In the genomic region with DNA sequence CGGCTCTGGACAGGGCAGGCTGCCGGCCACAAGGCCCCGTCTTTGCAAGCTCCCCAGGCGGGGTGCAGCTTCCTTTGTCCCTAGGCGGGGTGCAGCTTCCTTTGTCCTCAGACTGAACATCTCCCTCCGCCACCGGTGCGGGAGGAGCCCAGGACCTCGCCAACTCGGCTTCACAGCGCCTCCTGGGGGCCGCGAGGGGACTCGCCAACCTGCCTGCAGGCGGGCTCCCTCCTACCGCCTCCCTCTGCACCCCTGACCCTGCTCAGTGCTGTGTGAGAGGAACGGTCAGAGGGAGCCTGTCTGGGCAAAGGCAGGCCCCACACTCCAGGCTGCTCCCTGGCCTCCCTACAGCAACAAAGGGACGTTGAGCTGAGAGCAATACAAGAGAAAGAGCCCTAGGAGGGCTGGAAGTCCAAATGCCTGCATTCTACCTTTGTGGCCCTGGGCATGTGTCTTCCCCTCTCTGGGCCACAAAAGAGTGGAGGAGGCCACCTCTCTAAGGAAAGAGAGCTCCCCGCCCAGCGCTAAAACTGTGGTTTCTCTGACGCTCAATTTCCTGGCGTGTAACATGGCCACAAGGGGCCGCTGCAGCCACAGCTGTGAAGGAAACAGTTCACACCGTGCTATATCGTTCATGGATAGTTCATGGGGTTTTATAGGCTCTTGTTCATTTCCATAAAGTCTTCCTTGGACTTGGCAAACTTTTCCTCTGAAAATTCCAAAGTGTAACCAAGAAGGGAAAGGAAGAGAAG, we compare ENCODE assay signal across 1 cellular context.
A peak's percentile ranks its signal among the peaks of the same experiment; 100 is the strongest.
TF ChIP-seq lines count a peak whose summit lies in the region.

No MANE protein-coding gene starts in this region.

TF ChIP-seq in HepG2, 621 proteins besides CTCF, POLR2A, EP300 and RAD21 (continued from another document and continues in another):
- TF ChIP-seq ZFX (CRISPR knock-in tag; IDR thresholded peaks at IDR 0.05; ENCODE audit: low read depth) = peak; percentile 59; the same call in 1 of the 2 replicates
- TF ChIP-seq, protein P1, sequence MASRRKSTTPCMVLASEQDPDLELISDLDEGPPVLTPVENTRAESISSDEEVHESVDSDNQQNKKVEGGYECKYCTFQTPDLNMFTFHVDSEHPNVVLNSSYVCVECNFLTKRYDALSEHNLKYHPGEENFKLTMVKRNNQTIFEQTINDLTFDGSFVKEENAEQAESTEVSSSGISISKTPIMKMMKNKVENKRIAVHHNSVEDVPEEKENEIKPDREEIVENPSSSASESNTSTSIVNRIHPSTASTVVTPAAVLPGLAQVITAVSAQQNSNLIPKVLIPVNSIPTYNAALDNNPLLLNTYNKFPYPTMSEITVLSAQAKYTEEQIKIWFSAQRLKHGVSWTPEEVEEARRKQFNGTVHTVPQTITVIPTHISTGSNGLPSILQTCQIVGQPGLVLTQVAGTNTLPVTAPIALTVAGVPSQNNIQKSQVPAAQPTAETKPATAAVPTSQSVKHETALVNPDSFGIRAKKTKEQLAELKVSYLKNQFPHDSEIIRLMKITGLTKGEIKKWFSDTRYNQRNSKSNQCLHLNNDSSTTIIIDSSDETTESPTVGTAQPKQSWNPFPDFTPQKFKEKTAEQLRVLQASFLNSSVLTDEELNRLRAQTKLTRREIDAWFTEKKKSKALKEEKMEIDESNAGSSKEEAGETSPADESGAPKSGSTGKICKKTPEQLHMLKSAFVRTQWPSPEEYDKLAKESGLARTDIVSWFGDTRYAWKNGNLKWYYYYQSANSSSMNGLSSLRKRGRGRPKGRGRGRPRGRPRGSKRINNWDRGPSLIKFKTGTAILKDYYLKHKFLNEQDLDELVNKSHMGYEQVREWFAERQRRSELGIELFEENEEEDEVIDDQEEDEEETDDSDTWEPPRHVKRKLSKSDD (CRISPR knock-in tag; IDR thresholded peaks at IDR 0.05; ENCODE audit: low read depth) = no peak
- TF ChIP-seq, protein P2, sequence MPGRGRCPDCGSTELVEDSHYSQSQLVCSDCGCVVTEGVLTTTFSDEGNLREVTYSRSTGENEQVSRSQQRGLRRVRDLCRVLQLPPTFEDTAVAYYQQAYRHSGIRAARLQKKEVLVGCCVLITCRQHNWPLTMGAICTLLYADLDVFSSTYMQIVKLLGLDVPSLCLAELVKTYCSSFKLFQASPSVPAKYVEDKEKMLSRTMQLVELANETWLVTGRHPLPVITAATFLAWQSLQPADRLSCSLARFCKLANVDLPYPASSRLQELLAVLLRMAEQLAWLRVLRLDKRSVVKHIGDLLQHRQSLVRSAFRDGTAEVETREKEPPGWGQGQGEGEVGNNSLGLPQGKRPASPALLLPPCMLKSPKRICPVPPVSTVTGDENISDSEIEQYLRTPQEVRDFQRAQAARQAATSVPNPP (CRISPR knock-in tag; IDR thresholded peaks at IDR 0.05) = peak; percentile 48; the same call in 1 of the 2 replicates
- TF ChIP-seq SRY (CRISPR knock-in tag; IDR thresholded peaks at IDR 0.05) = no peak
- TF ChIP-seq ZBTB20 (CRISPR knock-in tag; IDR thresholded peaks at IDR 0.05; ENCODE audit: borderline replicate concordance, low read depth) = 0 out of 2 replicates have a peak, but pooled peaks have one; percentile 53
- no peak for TF ChIP-seq CENPX (CRISPR knock-in tag; IDR thresholded peaks at IDR 0.05)
- TF ChIP-seq ARHGAP35 (CRISPR knock-in tag; IDR thresholded peaks at IDR 0.05; ENCODE audit: borderline replicate concordance) = peak; percentile 53; the same call in 1 of the 2 replicates
- TF ChIP-seq ZFP1 (CRISPR knock-in tag; IDR thresholded peaks at IDR 0.05) = no peak
- TF ChIP-seq, protein P3, sequence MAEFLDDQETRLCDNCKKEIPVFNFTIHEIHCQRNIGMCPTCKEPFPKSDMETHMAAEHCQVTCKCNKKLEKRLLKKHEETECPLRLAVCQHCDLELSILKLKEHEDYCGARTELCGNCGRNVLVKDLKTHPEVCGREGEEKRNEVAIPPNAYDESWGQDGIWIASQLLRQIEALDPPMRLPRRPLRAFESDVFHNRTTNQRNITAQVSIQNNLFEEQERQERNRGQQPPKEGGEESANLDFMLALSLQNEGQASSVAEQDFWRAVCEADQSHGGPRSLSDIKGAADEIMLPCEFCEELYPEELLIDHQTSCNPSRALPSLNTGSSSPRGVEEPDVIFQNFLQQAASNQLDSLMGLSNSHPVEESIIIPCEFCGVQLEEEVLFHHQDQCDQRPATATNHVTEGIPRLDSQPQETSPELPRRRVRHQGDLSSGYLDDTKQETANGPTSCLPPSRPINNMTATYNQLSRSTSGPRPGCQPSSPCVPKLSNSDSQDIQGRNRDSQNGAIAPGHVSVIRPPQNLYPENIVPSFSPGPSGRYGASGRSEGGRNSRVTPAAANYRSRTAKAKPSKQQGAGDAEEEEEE (CRISPR knock-in tag; IDR thresholded peaks at IDR 0.05; ENCODE audit: borderline replicate concordance) = no peak
- no peak for TF ChIP-seq ZNF670 (CRISPR knock-in tag; IDR thresholded peaks at IDR 0.05; ENCODE audit: borderline replicate concordance)
- no peak for TF ChIP-seq ZNF317 (CRISPR knock-in tag; IDR thresholded peaks at IDR 0.05)
- peak; percentile 25; the same call in 1 of the 2 replicates for TF ChIP-seq SOX5 (CRISPR knock-in tag; IDR thresholded peaks at IDR 0.05; ENCODE audit: borderline replicate concordance)
- TF ChIP-seq ZNF577 (CRISPR knock-in tag; IDR thresholded peaks at IDR 0.05; ENCODE audit: borderline replicate concordance, low read depth) = no peak
- peak; percentile 32; the same call in 1 of the 2 replicates for TF ChIP-seq HOXA3 (CRISPR knock-in tag; IDR thresholded peaks at IDR 0.05)
- TF ChIP-seq SKI (IDR thresholded peaks at IDR 0.05; ENCODE audit: partially characterized antibody) = no peak
- TF ChIP-seq FOSL1 (CRISPR knock-in tag; IDR thresholded peaks at IDR 0.05; ENCODE audit: borderline replicate concordance) = no peak
- TF ChIP-seq GATAD2A (CRISPR knock-in tag; IDR thresholded peaks at IDR 0.05) = peak; percentile 41; the same call in 1 of the 2 replicates
- TF ChIP-seq ZFP36L1 (CRISPR knock-in tag; IDR thresholded peaks at IDR 0.05) = no peak
- no peak for TF ChIP-seq TAF15 (IDR thresholded peaks at IDR 0.05; ENCODE audit: low read depth, low read length, poor library complexity, severe bottlenecking)
- peak; percentile 83 for TF ChIP-seq ZMYM3 (CRISPR knock-in tag; IDR thresholded peaks at IDR 0.05)
- TF ChIP-seq, protein P4, sequence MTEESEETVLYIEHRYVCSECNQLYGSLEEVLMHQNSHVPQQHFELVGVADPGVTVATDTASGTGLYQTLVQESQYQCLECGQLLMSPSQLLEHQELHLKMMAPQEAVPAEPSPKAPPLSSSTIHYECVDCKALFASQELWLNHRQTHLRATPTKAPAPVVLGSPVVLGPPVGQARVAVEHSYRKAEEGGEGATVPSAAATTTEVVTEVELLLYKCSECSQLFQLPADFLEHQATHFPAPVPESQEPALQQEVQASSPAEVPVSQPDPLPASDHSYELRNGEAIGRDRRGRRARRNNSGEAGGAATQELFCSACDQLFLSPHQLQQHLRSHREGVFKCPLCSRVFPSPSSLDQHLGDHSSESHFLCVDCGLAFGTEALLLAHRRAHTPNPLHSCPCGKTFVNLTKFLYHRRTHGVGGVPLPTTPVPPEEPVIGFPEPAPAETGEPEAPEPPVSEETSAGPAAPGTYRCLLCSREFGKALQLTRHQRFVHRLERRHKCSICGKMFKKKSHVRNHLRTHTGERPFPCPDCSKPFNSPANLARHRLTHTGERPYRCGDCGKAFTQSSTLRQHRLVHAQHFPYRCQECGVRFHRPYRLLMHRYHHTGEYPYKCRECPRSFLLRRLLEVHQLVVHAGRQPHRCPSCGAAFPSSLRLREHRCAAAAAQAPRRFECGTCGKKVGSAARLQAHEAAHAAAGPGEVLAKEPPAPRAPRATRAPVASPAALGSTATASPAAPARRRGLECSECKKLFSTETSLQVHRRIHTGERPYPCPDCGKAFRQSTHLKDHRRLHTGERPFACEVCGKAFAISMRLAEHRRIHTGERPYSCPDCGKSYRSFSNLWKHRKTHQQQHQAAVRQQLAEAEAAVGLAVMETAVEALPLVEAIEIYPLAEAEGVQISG (CRISPR knock-in tag; IDR thresholded peaks at IDR 0.05) = peak; percentile 41
- TF ChIP-seq, protein P5, sequence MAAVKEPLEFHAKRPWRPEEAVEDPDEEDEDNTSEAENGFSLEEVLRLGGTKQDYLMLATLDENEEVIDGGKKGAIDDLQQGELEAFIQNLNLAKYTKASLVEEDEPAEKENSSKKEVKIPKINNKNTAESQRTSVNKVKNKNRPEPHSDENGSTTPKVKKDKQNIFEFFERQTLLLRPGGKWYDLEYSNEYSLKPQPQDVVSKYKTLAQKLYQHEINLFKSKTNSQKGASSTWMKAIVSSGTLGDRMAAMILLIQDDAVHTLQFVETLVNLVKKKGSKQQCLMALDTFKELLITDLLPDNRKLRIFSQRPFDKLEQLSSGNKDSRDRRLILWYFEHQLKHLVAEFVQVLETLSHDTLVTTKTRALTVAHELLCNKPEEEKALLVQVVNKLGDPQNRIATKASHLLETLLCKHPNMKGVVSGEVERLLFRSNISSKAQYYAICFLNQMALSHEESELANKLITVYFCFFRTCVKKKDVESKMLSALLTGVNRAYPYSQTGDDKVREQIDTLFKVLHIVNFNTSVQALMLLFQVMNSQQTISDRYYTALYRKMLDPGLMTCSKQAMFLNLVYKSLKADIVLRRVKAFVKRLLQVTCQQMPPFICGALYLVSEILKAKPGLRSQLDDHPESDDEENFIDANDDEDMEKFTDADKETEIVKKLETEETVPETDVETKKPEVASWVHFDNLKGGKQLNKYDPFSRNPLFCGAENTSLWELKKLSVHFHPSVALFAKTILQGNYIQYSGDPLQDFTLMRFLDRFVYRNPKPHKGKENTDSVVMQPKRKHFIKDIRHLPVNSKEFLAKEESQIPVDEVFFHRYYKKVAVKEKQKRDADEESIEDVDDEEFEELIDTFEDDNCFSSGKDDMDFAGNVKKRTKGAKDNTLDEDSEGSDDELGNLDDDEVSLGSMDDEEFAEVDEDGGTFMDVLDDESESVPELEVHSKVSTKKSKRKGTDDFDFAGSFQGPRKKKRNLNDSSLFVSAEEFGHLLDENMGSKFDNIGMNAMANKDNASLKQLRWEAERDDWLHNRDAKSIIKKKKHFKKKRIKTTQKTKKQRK (IDR thresholded peaks at IDR 0.05; ENCODE audit: low read length) = no peak
- TF ChIP-seq, protein P6, sequence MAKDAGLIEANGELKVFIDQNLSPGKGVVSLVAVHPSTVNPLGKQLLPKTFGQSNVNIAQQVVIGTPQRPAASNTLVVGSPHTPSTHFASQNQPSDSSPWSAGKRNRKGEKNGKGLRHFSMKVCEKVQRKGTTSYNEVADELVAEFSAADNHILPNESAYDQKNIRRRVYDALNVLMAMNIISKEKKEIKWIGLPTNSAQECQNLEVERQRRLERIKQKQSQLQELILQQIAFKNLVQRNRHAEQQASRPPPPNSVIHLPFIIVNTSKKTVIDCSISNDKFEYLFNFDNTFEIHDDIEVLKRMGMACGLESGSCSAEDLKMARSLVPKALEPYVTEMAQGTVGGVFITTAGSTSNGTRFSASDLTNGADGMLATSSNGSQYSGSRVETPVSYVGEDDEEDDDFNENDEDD (CRISPR knock-in tag; IDR thresholded peaks at IDR 0.05; ENCODE audit: borderline replicate concordance) = peak; percentile 38; the same call in 1 of the 2 replicates
- TF ChIP-seq ZNF136 (CRISPR knock-in tag; IDR thresholded peaks at IDR 0.05; ENCODE audit: low read depth) = 0 out of 2 replicates have a peak, but pooled peaks have one; percentile 15
- no peak for TF ChIP-seq ZNF746 (CRISPR knock-in tag; IDR thresholded peaks at IDR 0.05)
- no peak for TF ChIP-seq POLR2G (IDR thresholded peaks at IDR 0.05; ENCODE audit: low read depth, low read length)
- no peak for TF ChIP-seq RFX5 (IDR thresholded peaks at IDR 0.05; ENCODE audit: low read depth, low read length)
- TF ChIP-seq GPN1 (CRISPR knock-in tag; IDR thresholded peaks at IDR 0.05; ENCODE audit: borderline replicate concordance) = no peak
- TF ChIP-seq HDAC1 (CRISPR knock-in tag; IDR thresholded peaks at IDR 0.05) = no peak
- TF ChIP-seq ZMYM2 (CRISPR knock-in tag; IDR thresholded peaks at IDR 0.05) = no peak
- peak; percentile 42; the same call in 1 of the 2 replicates for TF ChIP-seq DPF2 (CRISPR knock-in tag; IDR thresholded peaks at IDR 0.05; ENCODE audit: borderline replicate concordance, low read depth)
- TF ChIP-seq, protein P7, sequence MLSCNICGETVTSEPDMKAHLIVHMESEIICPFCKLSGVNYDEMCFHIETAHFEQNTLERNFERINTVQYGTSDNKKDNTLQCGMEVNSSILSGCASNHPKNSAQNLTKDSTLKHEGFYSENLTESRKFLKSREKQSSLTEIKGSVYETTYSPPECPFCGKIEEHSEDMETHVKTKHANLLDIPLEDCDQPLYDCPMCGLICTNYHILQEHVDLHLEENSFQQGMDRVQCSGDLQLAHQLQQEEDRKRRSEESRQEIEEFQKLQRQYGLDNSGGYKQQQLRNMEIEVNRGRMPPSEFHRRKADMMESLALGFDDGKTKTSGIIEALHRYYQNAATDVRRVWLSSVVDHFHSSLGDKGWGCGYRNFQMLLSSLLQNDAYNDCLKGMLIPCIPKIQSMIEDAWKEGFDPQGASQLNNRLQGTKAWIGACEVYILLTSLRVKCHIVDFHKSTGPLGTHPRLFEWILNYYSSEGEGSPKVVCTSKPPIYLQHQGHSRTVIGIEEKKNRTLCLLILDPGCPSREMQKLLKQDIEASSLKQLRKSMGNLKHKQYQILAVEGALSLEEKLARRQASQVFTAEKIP (CRISPR knock-in tag; IDR thresholded peaks at IDR 0.05; ENCODE audit: borderline replicate concordance) = no peak
- TF ChIP-seq FOXK1 (CRISPR knock-in tag; IDR thresholded peaks at IDR 0.05; ENCODE audit: borderline replicate concordance, low read depth) = no peak
- TF ChIP-seq, protein P8, sequence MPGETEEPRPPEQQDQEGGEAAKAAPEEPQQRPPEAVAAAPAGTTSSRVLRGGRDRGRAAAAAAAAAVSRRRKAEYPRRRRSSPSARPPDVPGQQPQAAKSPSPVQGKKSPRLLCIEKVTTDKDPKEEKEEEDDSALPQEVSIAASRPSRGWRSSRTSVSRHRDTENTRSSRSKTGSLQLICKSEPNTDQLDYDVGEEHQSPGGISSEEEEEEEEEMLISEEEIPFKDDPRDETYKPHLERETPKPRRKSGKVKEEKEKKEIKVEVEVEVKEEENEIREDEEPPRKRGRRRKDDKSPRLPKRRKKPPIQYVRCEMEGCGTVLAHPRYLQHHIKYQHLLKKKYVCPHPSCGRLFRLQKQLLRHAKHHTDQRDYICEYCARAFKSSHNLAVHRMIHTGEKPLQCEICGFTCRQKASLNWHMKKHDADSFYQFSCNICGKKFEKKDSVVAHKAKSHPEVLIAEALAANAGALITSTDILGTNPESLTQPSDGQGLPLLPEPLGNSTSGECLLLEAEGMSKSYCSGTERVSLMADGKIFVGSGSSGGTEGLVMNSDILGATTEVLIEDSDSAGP (CRISPR knock-in tag; IDR thresholded peaks at IDR 0.05; ENCODE audit: borderline replicate concordance) = peak; percentile 93
- TF ChIP-seq KLF11 (CRISPR knock-in tag; IDR thresholded peaks at IDR 0.05) = 0 out of 2 replicates have a peak, but pooled peaks have one; percentile 38
- 0 out of 2 replicates have a peak, but pooled peaks have one; percentile 11 for TF ChIP-seq MIER2 (CRISPR knock-in tag; IDR thresholded peaks at IDR 0.05)
- TF ChIP-seq GFI1 (CRISPR knock-in tag; IDR thresholded peaks at IDR 0.05; ENCODE audit: borderline replicate concordance) = no peak
- peak; percentile 5; the same call in 1 of the 2 replicates for TF ChIP-seq FOSL2 (CRISPR knock-in tag; IDR thresholded peaks at IDR 0.05)
- TF ChIP-seq HNF4A (CRISPR knock-in tag; IDR thresholded peaks at IDR 0.05) = no peak; the same call in 1 of the 2 replicates
